ENCODE assay signal across 6 cellular contexts in the genomic region with DNA sequence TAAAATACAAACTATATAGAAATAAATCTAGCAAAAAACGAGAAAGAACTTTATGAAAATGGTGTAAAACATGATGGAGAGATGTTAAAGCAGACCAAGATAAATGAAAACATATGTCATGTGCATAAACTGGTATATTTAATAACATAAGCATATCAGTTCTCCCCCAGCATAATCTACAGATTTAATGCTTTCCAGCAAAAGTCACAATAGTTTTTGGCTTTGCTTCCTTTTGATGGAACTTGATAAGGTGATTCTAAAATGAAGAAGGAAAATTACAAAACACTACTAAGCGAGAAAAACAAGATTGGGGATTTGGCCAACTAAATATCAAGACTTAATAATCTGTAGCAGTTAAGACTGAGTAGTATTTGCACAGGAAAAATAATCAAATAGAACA.
"Had no signal": no experiment of that assay in that cellular context is flagged by ENCODE, and none has a peak within 500 bp of the region (broad histone marks: within the 10 kb centered on the region; RNA-seq: fewer than 3 reads in every experiment).

No MANE protein-coding gene starts in this region.

- H3K27ac Mint-ChIP-seq: IgD-negative memory B cell had no signal

- H3K4me3 Mint-ChIP-seq: IgD-negative memory B cell had no signal

- H3K27ac ChIP-seq: HL-60 had no signal

- ATAC-seq: HepG2, K562 had no signal

- H3K36me3 Mint-ChIP-seq: IgD-negative memory B cell had no signal

- H3K4me1 Mint-ChIP-seq: IgD-negative memory B cell had no signal

- H3K9me3 Mint-ChIP-seq: IgD-negative memory B cell had no signal

- H3K27me3 Mint-ChIP-seq: IgD-negative memory B cell had no signal

- DNase-seq: IMR-90, KBM-7 had no signal

- H3K4me3 ChIP-seq: K562 had no signal
